27 cellular contexts compared by ENCODE assay signal in genomic region chr12:72632286-72632685, GRCh38.
A peak's percentile ranks its signal among the peaks of the same experiment; 100 is the strongest.
DNase-seq lines count a peak whose midpoint lies in the region; ATAC-seq and TF ChIP-seq lines count a peak whose summit lies in the region.
"Had no signal": no experiment of that assay in that cellular context is flagged by ENCODE, and none has a peak within 500 bp of the region (broad histone marks: within the 10 kb centered on the region; RNA-seq: fewer than 3 reads in every experiment).

No MANE protein-coding gene starts in this region.

- in situ Hi-C loops in astrocyte of the spinal cord (cut with HindIII; ENCODE audit: low sequenced_read_pairs) = no loop called here

- no peak overlapping the region for H3K4me3 ChIP-seq in astrocyte of the spinal cord (ENCODE audit: low read depth, low read length)
- H3K4me3 ChIP-seq: adrenal gland, GM23338, left lung, pancreas, skin epidermis had no signal

- intact Hi-C loops in Right ventricle myocardium inferior (cut with DNase I) = no loop called here

- TF ChIP-seq CTCF in astrocyte of the spinal cord (IDR thresholded peaks at IDR 0.05; ENCODE audit: low read depth, low read length) = no peak

- DNase-seq in NCI-H187 treated with DMSO at 0.1 percent for 48 hours (lab: John Stamatoyannopoulos, UW) (peak; percentile 27), NCI-H187 (lab: John Stamatoyannopoulos, UW) (no peak), NCI-H2227 (lab: John Stamatoyannopoulos, UW; ENCODE audit: unreplicated experiment) (peak; percentile 67), astrocyte of the spinal cord (ENCODE audit: low read depth, low spot score) (peak; percentile 7), hypothalamus (lab: John Stamatoyannopoulos, UW) (no peak), NCI-H1930 (lab: John Stamatoyannopoulos, UW) (no peak), Right ventricle myocardium inferior (ENCODE audit: missing footprints) (no peak), ureter (ENCODE audit: low spot score) (no peak)
- DNase-seq: 8988T; activated CD8-positive, alpha-beta memory T cell treated with anti-CD3 and anti-CD28 coated beads, Interleukin-2, amount 50 U/mL, for 48 hours; activated CD8-positive, alpha-beta T cell treated with anti-CD3 and anti-CD28 coated beads for 36 hours; activated naive CD4-positive, alpha-beta T cell treated with anti-CD3 and anti-CD28 coated beads for 36 hours; adrenal gland; brain microvascular endothelial cell; CD4-positive, alpha-beta T cell; left lung; NCI-H1048; NCI-H2107; NCI-H510A; pancreas; Right ventricle myocardium superior; substantia nigra; T-helper 2 cell; trophoblast cell had no signal

- ATAC-seq in Right ventricle myocardium inferior = no peak
- ATAC-seq: activated CD8-positive, alpha-beta T cell treated with anti-CD3 and anti-CD28 coated beads for 36 hours; GM23338; left lung; pancreas; stimulated activated memory B cell treated with anti-CD40 and anti-IgM and Interleukin-4, amounts not matched to agents 10 μg/mL and 1 μg/mL and 100 μg/mL, for 72 hours had no signal

Comparison
In these comparisons a context has a peak if more than half of its experiments do, and no peak if none do; other contexts are left out.
1. DNase-seq: peak in NCI-H187 treated with DMSO at 0.1 percent for 48 hours (single experiment), NCI-H2227 (single experiment) and astrocyte of the spinal cord (single experiment); none in NCI-H187 (0 of 2), hypothalamus (0 of 51), NCI-H1930 (0 of 2), Right ventricle myocardium inferior (single experiment) and ureter (single experiment).